Comparison of ENCODE assay signal across 8 cellular contexts in the genomic region with DNA sequence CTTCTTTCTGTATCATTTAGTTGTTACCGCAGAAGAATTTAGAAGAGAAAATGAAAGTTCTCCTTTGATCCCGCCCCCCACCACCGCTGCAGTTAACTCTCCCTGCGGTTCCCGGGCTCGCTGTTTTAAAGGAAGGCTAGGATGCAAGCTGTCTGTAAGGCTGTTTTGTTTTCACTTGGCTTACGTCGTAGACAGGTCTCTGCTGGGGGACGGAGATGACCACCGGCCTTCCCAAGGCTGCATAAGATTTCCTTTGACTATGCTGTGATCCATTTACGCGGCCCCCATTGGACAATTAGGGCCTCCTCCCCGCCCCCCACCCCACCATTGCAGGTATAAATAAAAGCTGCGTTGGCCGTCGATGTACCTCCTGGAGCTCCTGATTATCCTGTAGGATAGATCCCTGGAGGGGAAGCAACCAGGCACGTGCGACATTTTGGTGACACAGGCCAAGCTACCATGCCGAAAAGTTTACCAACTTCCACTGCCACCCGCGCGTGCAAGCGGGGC.
DNase-seq lines count a peak whose midpoint lies in the region; ATAC-seq and TF ChIP-seq lines count a peak whose summit lies in the region.

No MANE protein-coding gene starts in this region.

- in situ Hi-C loops in ACHN (cut with HindIII; ENCODE audit: low pct_ligation_motif_present, low pct_unique_long_range_greater_than_20kb, low sequenced_read_pairs): no loop called here

- no peak for ATAC-seq in stimulated activated naive CD8-positive, alpha-beta T cell treated with anti-CD3 and anti-CD28 coated beads, Interleukin-15, Interleukin-2, amounts not matched to agents 100 U/mL and 50 U/mL, for 24 hours
- no peak for ATAC-seq in HG02840 (IDR thresholded peaks at IDR 0.05; ENCODE audit: low FRiP score, unreplicated experiment)

- DNase-seq in DMS153 (lab: John Stamatoyannopoulos, UW): peak; percentile 20
- DNase-seq in NB4 (ENCODE audit: low read depth): peak; percentile 82
- peak; percentile 32 for DNase-seq in activated effector memory CD4-positive, alpha-beta T cell treated with Interleukin-2 at 50 U/mL for 16 hours
- peak; percentile 55 for DNase-seq in stimulated activated naive CD8-positive, alpha-beta T cell treated with anti-CD3 and anti-CD28 coated beads, Interleukin-15, Interleukin-2, amounts not matched to agents 100 U/mL and 50 U/mL, for 24 hours
- DNase-seq in NCI-H187 treated with DMSO at 0.1 percent for 48 hours (lab: John Stamatoyannopoulos, UW): no peak
- no peak for DNase-seq in ACHN

- no peak for TF ChIP-seq POLR2A in NB4 (IDR thresholded peaks at IDR 0.05; ENCODE audit: extremely low read depth, insufficient read length)

- TF ChIP-seq CTCF in NB4 (IDR thresholded peaks at IDR 0.05; ENCODE audit: low read depth, low read length): no peak

- peak overlapping the region; percentile 59 for H3K4me3 ChIP-seq in NB4 (ENCODE audit: low read depth, low read length)
- H3K4me3 ChIP-seq in iPS-11a (ENCODE audit: low read depth, low read length): peak overlapping the region; percentile 57

Comparison
In these comparisons a context has a peak if more than half of its experiments do, and no peak if none do; other contexts are left out.
1. DNase-seq: peak in DMS153 (single experiment), NB4 (single experiment), activated effector memory CD4-positive, alpha-beta T cell treated with Interleukin-2 at 50 U/mL for 16 hours (single experiment) and stimulated activated naive CD8-positive, alpha-beta T cell treated with anti-CD3 and anti-CD28 coated beads, Interleukin-15, Interleukin-2, amounts not matched to agents 100 U/mL and 50 U/mL, for 24 hours (single experiment); none in NCI-H187 treated with DMSO at 0.1 percent for 48 hours (single experiment) and ACHN (single experiment).